ENCODE assay signal across 16 cellular contexts in genomic region chr13:79490326-79490725, GRCh38. TPM values are rescaled to one million over a fixed set of nuclear protein-coding genes. Genes with fewer than 3 reads are reported as not detected.
DNase-seq lines count a peak whose midpoint lies in the region; ATAC-seq and TF ChIP-seq lines count a peak whose summit lies in the region.
"Had no signal": no experiment of that assay in that cellular context is flagged by ENCODE, and none has a peak within 500 bp of the region (broad histone marks: within the 10 kb centered on the region; RNA-seq: fewer than 3 reads in every experiment).

No MANE protein-coding gene starts in this region.

- H3K9ac ChIP-seq in DND-41 (ENCODE audit: low read depth, low read length) (no peak overlapping the region), mesendoderm (ENCODE audit: low read length) (no peak overlapping the region)
- H3K9ac ChIP-seq: GM23248 had no signal

- peaks cover 8% of the 10 kb centered on the region for H3K9me3 Mint-ChIP-seq in activated CD4-positive, alpha-beta T cell treated with anti-CD3 and anti-CD28 coated beads, Interleukin-2, amount 10 ng/mL, durations not matched to agents 24 days and 14 days
- peaks cover 6% of the 10 kb centered on the region for H3K9me3 Mint-ChIP-seq in activated T-helper 17 cell treated with anti-CD3 and anti-CD28 coated beads, Interleukin-2, amount 50 U/mL, for 72 hours
- H3K9me3 Mint-ChIP-seq: CD14-positive monocyte had no signal

- H3K27ac Mint-ChIP-seq in activated CD4-positive, alpha-beta T cell treated with anti-CD3 and anti-CD28 coated beads, Interleukin-2, amount 10 ng/mL, durations not matched to agents 24 days and 14 days = peak overlapping the region; percentile 92
- H3K27ac Mint-ChIP-seq in activated T-helper 17 cell treated with anti-CD3 and anti-CD28 coated beads, Interleukin-2, amount 50 U/mL, for 72 hours = peak overlapping the region; percentile 80
- H3K27ac Mint-ChIP-seq: CD14-positive monocyte had no signal

- no peak overlapping the region for H2AK5ac ChIP-seq in mesendoderm (ENCODE audit: low read length)

- H3K4me1 ChIP-seq in DND-41 (ENCODE audit: insufficient read depth, low read length) = peaks cover 100% of the 10 kb centered on the region
- H3K4me1 ChIP-seq in osteoblast (ENCODE audit: insufficient read depth, low read length) = peaks cover 39% of the 10 kb centered on the region
- peaks cover 7% of the 10 kb centered on the region for H3K4me1 ChIP-seq in mesendoderm (ENCODE audit: control insufficient read depth, low read depth, low read length)

- H3K27me3 ChIP-seq in DND-41 (ENCODE audit: insufficient read depth, low read length, poor library complexity) (no peaks in the 10 kb centered on the region), osteoblast (ENCODE audit: insufficient read depth, low read length) (no peaks in the 10 kb centered on the region), mesendoderm (ENCODE audit: insufficient read depth, low read length, poor library complexity) (no peaks in the 10 kb centered on the region)

- H3K27me3 Mint-ChIP-seq in activated CD4-positive, alpha-beta T cell treated with anti-CD3 and anti-CD28 coated beads, Interleukin-2, amount 10 ng/mL, durations not matched to agents 24 days and 14 days = no peaks in the 10 kb centered on the region
- H3K27me3 Mint-ChIP-seq in activated T-helper 17 cell treated with anti-CD3 and anti-CD28 coated beads, Interleukin-2, amount 50 U/mL, for 72 hours = no peaks in the 10 kb centered on the region

- in situ Hi-C loops in GM13976 (cut with MboI; ENCODE audit: low sequenced_read_pairs, unreplicated experiment) = no loop called here

- no peak overlapping the region for H2AFZ ChIP-seq in DND-41 (ENCODE audit: low read depth, low read length)
- H2AFZ ChIP-seq in osteoblast (ENCODE audit: low read length) = no peak overlapping the region
- H2AFZ ChIP-seq: GM23248 had no signal

- peaks cover 64% of the 10 kb centered on the region for H3K36me3 Mint-ChIP-seq in activated CD4-positive, alpha-beta T cell treated with anti-CD3 and anti-CD28 coated beads, Interleukin-2, amount 10 ng/mL, durations not matched to agents 24 days and 14 days (ENCODE audit: low read depth)
- peaks cover 67% of the 10 kb centered on the region for H3K36me3 Mint-ChIP-seq in activated T-helper 17 cell treated with anti-CD3 and anti-CD28 coated beads, Interleukin-2, amount 50 U/mL, for 72 hours (ENCODE audit: low read depth)
- H3K36me3 Mint-ChIP-seq: CD14-positive monocyte had no signal

- no peak overlapping the region for H3K23ac ChIP-seq in mesendoderm (ENCODE audit: low read length)

- H4K20me1 ChIP-seq in DND-41 (ENCODE audit: insufficient read depth, low read length) (peaks cover 29% of the 10 kb centered on the region), osteoblast (ENCODE audit: insufficient read depth, low read length) (peaks cover 35% of the 10 kb centered on the region)

- no peak overlapping the region for H2BK120ac ChIP-seq in mesendoderm (ENCODE audit: low read depth, low read length)

- H3K4ac ChIP-seq in mesendoderm (ENCODE audit: low read depth, low read length) = no peak overlapping the region

- ATAC-seq in DND-41 (ENCODE audit: insufficient read depth, low read depth) = no peak
- no peak for ATAC-seq in activated T-helper 17 cell treated with anti-CD3 and anti-CD28 coated beads, Interleukin-2, amount 50 U/mL, for 72 hours (replicated peaks)
- no peak for ATAC-seq in GM21381 (IDR thresholded peaks at IDR 0.05; ENCODE audit: unreplicated experiment)

- TF ChIP-seq CTCF in DND-41 (IDR thresholded peaks at IDR 0.05; ENCODE audit: borderline replicate concordance, extremely low read depth, low read length, poor library complexity, severe bottlenecking) (no peak), osteoblast (IDR thresholded peaks at IDR 0.05; ENCODE audit: extremely low read depth, low read depth, low read length) (no peak), GM13976 (IDR thresholded peaks at IDR 0.05; ENCODE audit: borderline replicate concordance, control extremely low read depth, extremely low read depth, insufficient read depth, missing control alignments) (no peak)

- no peak overlapping the region for H2BK15ac ChIP-seq in mesendoderm (replicated peaks; ENCODE audit: low read depth)

- intact Hi-C loops in activated CD4-positive, alpha-beta T cell treated with anti-CD3 and anti-CD28 coated beads, Interleukin-2, amount 10 ng/mL, durations not matched to agents 24 days and 14 days (cut with micrococcal nuclease) = no loop called here

- peaks cover 3% of the 10 kb centered on the region for H3K79me1 ChIP-seq in mesendoderm (ENCODE audit: low read length)

- no peak overlapping the region for H3K18ac ChIP-seq in mesendoderm (ENCODE audit: low read length)

- H3K9me3 ChIP-seq in DND-41 (ENCODE audit: insufficient read depth, low read length, severe bottlenecking) (no peaks in the 10 kb centered on the region), osteoblast (ENCODE audit: low read depth, low read length) (no peaks in the 10 kb centered on the region)
- H3K9me3 ChIP-seq: Caco-2 had no signal

- H3K4me2 ChIP-seq in DND-41 (ENCODE audit: insufficient read depth, low read length) = peak overlapping the region; percentile 73
- no peak overlapping the region for H3K4me2 ChIP-seq in osteoblast (ENCODE audit: insufficient read depth, low read length)
- H3K4me2 ChIP-seq in mesendoderm (ENCODE audit: low read length) = no peak overlapping the region

- H3K79me2 ChIP-seq in DND-41 (ENCODE audit: insufficient read depth, low read length) (peaks cover 100% of the 10 kb centered on the region), osteoblast (ENCODE audit: insufficient read depth, low read length) (peaks cover 94% of the 10 kb centered on the region), mesendoderm (ENCODE audit: control insufficient read depth, insufficient read depth, low read length) (peaks cover 16% of the 10 kb centered on the region)

- WGBS in mesendoderm (ENCODE audit: extremely low coverage, insufficient coverage, low lambda C conversion rate) = no CpG with 5 or more reads among the region's 1 CpG

- H4K8ac ChIP-seq in mesendoderm (ENCODE audit: low read depth, low read length) = no peak overlapping the region

- H3K4me1 Mint-ChIP-seq in activated CD4-positive, alpha-beta T cell treated with anti-CD3 and anti-CD28 coated beads, Interleukin-2, amount 10 ng/mL, durations not matched to agents 24 days and 14 days = peaks cover 86% of the 10 kb centered on the region
- peaks cover 68% of the 10 kb centered on the region for H3K4me1 Mint-ChIP-seq in activated T-helper 17 cell treated with anti-CD3 and anti-CD28 coated beads, Interleukin-2, amount 50 U/mL, for 72 hours
- H3K4me1 Mint-ChIP-seq: CD14-positive monocyte had no signal

- peak overlapping the region in 1 of 2 experiments; percentile 34; a peak in 1 of 4 replicates for H3K4me3 ChIP-seq in DND-41 (ENCODE audit: low read depth in 1 of 2, low read length in 2 of 2)
- no peak overlapping the region for H3K4me3 ChIP-seq in osteoblast (ENCODE audit: insufficient read depth, low read length)
- H3K4me3 ChIP-seq in mesendoderm (ENCODE audit: low read length) = no peak overlapping the region
- H3K4me3 ChIP-seq: GM23248 had no signal

- peak overlapping the region; percentile 35 for H3K4me3 Mint-ChIP-seq in activated CD4-positive, alpha-beta T cell treated with anti-CD3 and anti-CD28 coated beads, Interleukin-2, amount 10 ng/mL, durations not matched to agents 24 days and 14 days
- peak overlapping the region; percentile 66 for H3K4me3 Mint-ChIP-seq in activated T-helper 17 cell treated with anti-CD3 and anti-CD28 coated beads, Interleukin-2, amount 50 U/mL, for 72 hours
- H3K4me3 Mint-ChIP-seq: CD14-positive monocyte had no signal

- H3K27ac ChIP-seq in DND-41 (ENCODE audit: low read length) = peak overlapping the region; percentile 80
- H3K27ac ChIP-seq in osteoblast (ENCODE audit: low read depth, low read length) = peak overlapping the region; percentile 88
- H3K27ac ChIP-seq in mesendoderm (ENCODE audit: low read depth, low read length) = no peak overlapping the region

- H2BK5ac ChIP-seq in mesendoderm (ENCODE audit: low read length) = no peak overlapping the region

- no peak overlapping the region for H4K5ac ChIP-seq in mesendoderm (ENCODE audit: low read length)

- DNase-seq in activated CD4-positive, alpha-beta T cell treated with anti-CD3 and anti-CD28 coated beads, Interleukin-2, amount 10 ng/mL, durations not matched to agents 24 days and 14 days = no peak
- no peak for DNase-seq in activated CD4-positive, alpha-beta T cell treated with anti-CD3 and anti-CD28 coated beads, Interleukin-2, amount 50 U/mL, for 4 hours
- DNase-seq in DND-41 (no peak), osteoblast (ENCODE audit: insufficient read length, low spot score, missing footprints) (no peak), mesendoderm (no peak), GM13976 (ENCODE audit: low spot score) (no peak)
- DNase-seq: Caco-2, DMS53, GM23248, NCI-H1048, NCI-H1694, NCI-H2107, NCI-H526 treated with DMSO at 0.1 percent for 48 hours had no signal

- H3K36me3 ChIP-seq in DND-41 (ENCODE audit: insufficient read depth, low read length) (peaks cover 31% of the 10 kb centered on the region), osteoblast (ENCODE audit: insufficient read depth, low read length) (peaks cover 8% of the 10 kb centered on the region), mesendoderm (ENCODE audit: control insufficient read depth, insufficient read depth, low read length) (no peaks in the 10 kb centered on the region)

- no peak overlapping the region for H3K56ac ChIP-seq in mesendoderm (ENCODE audit: low read length)

RNA-seq across cellular contexts. Expression of gene NDFIP2, which starts 9.4 kb away (rescaled TPM):
- 258 and 272 TPM in 2 replicates for total RNA-seq in activated CD4-positive, alpha-beta T cell treated with anti-CD3 and anti-CD28 coated beads, Interleukin-2, amount 10 ng/mL, durations not matched to agents 24 days and 14 days
- 100 to 1,000 TPM in 1 of 2 donors, 10 to 100 TPM in 1; 80.6 to 129 TPM for total RNA-seq in activated T-helper 17 cell treated with anti-CD3 and anti-CD28 coated beads, Interleukin-2, amount 50 U/mL, for 72 hours
- 47.1 and 56.5 TPM in 2 replicates for total RNA-seq in osteoblast
- 19.6 TPM for polyA plus RNA-seq in mesendoderm (2013, experiment 1 of 2)
- polyA plus RNA-seq in mesendoderm (2013, experiment 2 of 2) = 22.7 TPM
- polyA plus RNA-seq: CD14-positive monocyte had no signal
